ENCODE assay signal across 10 cellular contexts in the genomic region with DNA sequence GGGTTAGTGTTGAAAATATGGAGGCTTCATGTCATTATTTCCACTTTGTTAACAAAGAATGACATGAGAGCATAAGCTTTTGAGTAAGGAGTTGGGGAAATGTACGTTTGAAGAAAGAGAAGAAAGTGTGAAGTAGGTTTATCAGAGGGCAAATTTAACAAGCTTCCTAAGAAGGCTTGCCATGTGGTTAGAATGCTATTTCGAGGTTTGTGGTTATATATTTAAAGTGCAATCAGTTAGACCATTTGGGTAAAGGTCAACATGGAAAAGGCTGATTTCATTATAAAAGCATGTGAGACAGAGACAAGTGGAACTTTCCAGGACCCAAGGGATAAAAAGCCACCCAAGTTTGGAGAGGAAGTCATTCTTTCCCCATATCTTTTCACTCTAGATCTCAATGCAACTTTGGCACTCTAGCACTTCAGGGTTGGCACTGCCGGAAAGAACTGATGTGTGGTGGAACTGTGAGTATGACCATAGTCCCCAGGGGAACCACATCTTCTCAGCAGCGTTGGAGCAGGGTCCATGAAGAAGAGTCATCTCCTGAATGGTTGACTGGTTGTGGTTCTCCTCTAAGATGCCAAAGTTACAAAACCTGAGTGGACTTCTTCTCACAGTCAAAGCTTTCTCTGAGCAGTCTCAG.
DNase-seq lines count a peak whose midpoint lies in the region; ATAC-seq, FAIRE-seq and TF ChIP-seq lines count a peak whose summit lies in the region.
"Had no signal": no experiment of that assay in that cellular context is flagged by ENCODE, and none has a peak within 500 bp of the region (broad histone marks: within the 10 kb centered on the region; RNA-seq: fewer than 3 reads in every experiment).

No MANE protein-coding gene starts in this region.

- intact Hi-C loops in kidney (cut with DNase I) = no loop called here

- H3K4me1 ChIP-seq in kidney (ENCODE audit: control insufficient read depth in 1 of 2, insufficient read depth in 1 of 2, low read depth in 1 of 2, low read length in 2 of 2) = no peaks in the 10 kb centered on the region

- DNase-seq in GF-D8 (lab: John Stamatoyannopoulos, UW) = peak; percentile 3
- DNase-seq in OCI-M1 (lab: John Stamatoyannopoulos, UW) = peak; percentile 35
- no peak for DNase-seq in kidney
- no peak for DNase-seq in iPS-NIHi11 (ENCODE audit: low spot score)
- no peak for DNase-seq in AML-193 (lab: John Stamatoyannopoulos, UW)
- no peak for DNase-seq in epidermal melanocyte (ENCODE audit: insufficient read length, low spot score)
- DNase-seq: heart right ventricle, NCI-H1694 had no signal

- H3K9me3 ChIP-seq in kidney (ENCODE audit: control insufficient read depth in 1 of 2, low read length in 2 of 2) = no peaks in the 10 kb centered on the region

- no peak for TF ChIP-seq CTCF in kidney (IDR thresholded peaks at IDR 0.05; ENCODE audit: borderline replicate concordance, extremely low read depth, insufficient read depth)

- H3K4me3 ChIP-seq in kidney (ENCODE audit: low read length in 2 of 2) = no peak overlapping the region
- H3K4me3 ChIP-seq: heart right ventricle had no signal

- no peaks in the 10 kb centered on the region for H3K36me3 ChIP-seq in kidney (ENCODE audit: control insufficient read depth in 1 of 2, insufficient read depth in 2 of 2, low read length in 2 of 2)
- H3K36me3 ChIP-seq: heart right ventricle had no signal

- ATAC-seq in GM21381 (IDR thresholded peaks at IDR 0.05; ENCODE audit: unreplicated experiment) = peak; percentile 65
- ATAC-seq in HG03095 (IDR thresholded peaks at IDR 0.05; ENCODE audit: unreplicated experiment) = no peak
- ATAC-seq: heart right ventricle had no signal

- FAIRE-seq in kidney (lab: Jason Lieb, UNC) = peak; percentile 46

- no peak overlapping the region for H3K9ac ChIP-seq in kidney (ENCODE audit: low read length in 2 of 2)

- H3K27ac ChIP-seq in kidney (ENCODE audit: low read depth in 2 of 2, low read length in 2 of 2) = no peak overlapping the region
- H3K27ac ChIP-seq: heart right ventricle had no signal

Comparison
In these comparisons a context has a peak if more than half of its experiments do, and no peak if none do; other contexts are left out.
1. DNase-seq: peak in GF-D8 (single experiment) and OCI-M1 (single experiment); none in kidney (single experiment), iPS-NIHi11 (single experiment), AML-193 (0 of 2) and epidermal melanocyte (single experiment).